Comparison of ENCODE assay signal across 12 cellular contexts in genomic region chr17:59899099-59899498, GRCh38. TPM values are rescaled to one million over a fixed set of nuclear protein-coding genes. Genes with fewer than 3 reads are reported as not detected.
DNase-seq lines count a peak whose midpoint lies in the region; ATAC-seq, FAIRE-seq and TF ChIP-seq lines count a peak whose summit lies in the region.
"Had no signal": no experiment of that assay in that cellular context is flagged by ENCODE, and none has a peak within 500 bp of the region (broad histone marks: within the 10 kb centered on the region; RNA-seq: fewer than 3 reads in every experiment).

No MANE protein-coding gene starts in this region.

- H3K27me3 ChIP-seq in adipocyte (replicated peaks; ENCODE audit: control insufficient read depth, insufficient read depth, low read length), result no peaks in the 10 kb centered on the region
- H3K27me3 ChIP-seq in lower lobe of right lung (ENCODE audit: low read depth), result no peaks in the 10 kb centered on the region
- H3K27me3 ChIP-seq: stomach had no signal

- peak; percentile 20 for FAIRE-seq in H54 (lab: Jason Lieb, UNC)

- H3K9me3 ChIP-seq in adipocyte (ENCODE audit: control insufficient read depth, low read length) (no peaks in the 10 kb centered on the region), lower lobe of right lung (no peaks in the 10 kb centered on the region)
- H3K9me3 ChIP-seq: stomach had no signal

- no peak overlapping the region for H3K9ac ChIP-seq in adipocyte (ENCODE audit: low read length)

- TF ChIP-seq CTCF in lower lobe of right lung (IDR thresholded peaks at IDR 0.05), result peak; percentile 7

- peak; percentile 67 to 68 for ATAC-seq in lower lobe of right lung
- ATAC-seq in GM21619 (IDR thresholded peaks at IDR 0.05; ENCODE audit: unreplicated experiment), result no peak
- ATAC-seq in GM19035 (IDR thresholded peaks at IDR 0.05; ENCODE audit: unreplicated experiment), result no peak

- H3K36me3 ChIP-seq in adipocyte (ENCODE audit: control insufficient read depth, insufficient read depth, low read length, severe bottlenecking) (no peaks in the 10 kb centered on the region), lower lobe of right lung (no peaks in the 10 kb centered on the region)

- H3K27ac ChIP-seq in lower lobe of right lung, result no peak overlapping the region

- no peak overlapping the region for H3K4me3 ChIP-seq in adipocyte (ENCODE audit: low read length)
- no peak overlapping the region for H3K4me3 ChIP-seq in lower lobe of right lung
- H3K4me3 ChIP-seq: stomach had no signal

- TF ChIP-seq POLR2A in H54 (IDR thresholded peaks at IDR 0.05; ENCODE audit: low read depth, low read length), result no peak

- peaks cover 15% of the 10 kb centered on the region for H3K4me1 ChIP-seq in adipocyte (ENCODE audit: control insufficient read depth, insufficient read depth, low read length)
- H3K4me1 ChIP-seq in lower lobe of right lung, result peaks cover 26% of the 10 kb centered on the region

- intact Hi-C loops in lower lobe of right lung (cut with DNase I), result no loop called here

- DNase-seq in D341Med (ENCODE audit: low spot score) (peak; percentile 56), H54 (ENCODE audit: insufficient read length, low spot score) (no peak), adipocyte (ENCODE audit: low read depth) (peak; percentile 47), lower lobe of right lung (no peak)
- no peak for DNase-seq in stimulated activated CD4-positive, alpha-beta T cell treated with anti-CD3 and anti-CD28 coated beads, Interleukin-15, amount 100 ng/mL, for 24 hours
- DNase-seq: cerebellar nuclear complex, GDM1, glutamatergic neuron, NCI-H526 had no signal

RNA-seq across cellular contexts. Expression of gene RPS6KB1, which starts 6.2 kb away (rescaled TPM):
- total RNA-seq in lower lobe of right lung, result 29.0 TPM

RNA-seq across cellular contexts. Expression of gene TUBD1, which starts 6.4 kb away (rescaled TPM):
- 14.7 TPM for total RNA-seq in lower lobe of right lung

Comparison
In these comparisons a context has a peak if more than half of its experiments do, and no peak if none do; other contexts are left out.
1. DNase-seq: peak in D341Med (single experiment) and adipocyte (single experiment); none in H54 (single experiment), lower lobe of right lung (single experiment) and stimulated activated CD4-positive, alpha-beta T cell treated with anti-CD3 and anti-CD28 coated beads, Interleukin-15, amount 100 ng/mL, for 24 hours (single experiment).
2. ATAC-seq: peak in lower lobe of right lung (2 of 2); none in GM21619 (single experiment) and GM19035 (single experiment).